17 cellular contexts compared by ENCODE assay signal in the genomic region with DNA sequence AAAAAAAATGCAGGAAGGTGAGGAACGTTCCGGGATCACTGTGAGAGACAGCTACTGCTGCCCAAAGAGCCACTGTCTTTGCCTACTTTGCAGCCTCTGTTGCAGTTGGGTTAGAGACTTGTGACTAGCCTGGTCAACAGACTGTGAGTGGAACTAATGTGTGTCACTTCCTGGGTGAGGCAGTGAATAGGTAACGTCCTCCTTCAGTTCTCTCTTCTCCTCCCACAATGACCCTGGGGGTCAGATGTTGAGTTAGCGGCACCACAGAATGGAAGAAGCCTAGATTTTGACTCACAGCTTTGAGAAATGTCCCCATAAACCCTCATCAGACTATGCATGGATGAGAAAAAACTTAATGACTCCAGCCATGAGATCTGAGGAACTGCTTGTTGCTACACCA. TPM values are rescaled to one million over a fixed set of nuclear protein-coding genes. Genes with fewer than 3 reads are reported as not detected.
A peak's percentile ranks its signal among the peaks of the same experiment; 100 is the strongest.
DNase-seq lines count a peak whose midpoint lies in the region; ATAC-seq and TF ChIP-seq lines count a peak whose summit lies in the region.
"Had no signal": no experiment of that assay in that cellular context is flagged by ENCODE, and none has a peak within 500 bp of the region (broad histone marks: within the 10 kb centered on the region; RNA-seq: fewer than 3 reads in every experiment).

No MANE protein-coding gene starts in this region.

- H3K79me2 ChIP-seq in ACC112 (ENCODE audit: control insufficient read depth, insufficient read depth, low read length, unreplicated experiment) = no peaks in the 10 kb centered on the region
- H3K79me2 ChIP-seq: hepatocyte had no signal

- no peak for ATAC-seq in HG02884 (IDR thresholded peaks at IDR 0.05; ENCODE audit: unreplicated experiment)
- ATAC-seq in body of pancreas = no peak
- ATAC-seq: activated T-cell treated with anti-CD3 and anti-CD28 coated beads, Interleukin-2, amount 50 U/mL, for 4 hours; naive thymus-derived CD8-positive, alpha-beta T cell had no signal

- peak overlapping the region; percentile 41 for H2AFZ ChIP-seq in ACC112 (ENCODE audit: low read length, unreplicated experiment)
- H2AFZ ChIP-seq: hepatocyte had no signal

- TF ChIP-seq CTCF in HL-60 (IDR thresholded peaks at IDR 0.05; ENCODE audit: insufficient read depth, low read length) (no peak), foreskin fibroblast (IDR thresholded peaks at IDR 0.05; ENCODE audit: low read depth, low read length) (no peak), body of pancreas (IDR thresholded peaks at IDR 0.05) (no peak)

- DNase-seq in HL-60 (ENCODE audit: low read depth in 1 of 2, low spot score in 1 of 2) (peak; percentile 19 to 41), SW 1271 (lab: John Stamatoyannopoulos, UW) (peak; percentile 6 to 16), foreskin fibroblast (peak; percentile 10 to 41), COLO668 (lab: John Stamatoyannopoulos, UW; ENCODE audit: unreplicated experiment) (no peak), HEK293T (ENCODE audit: extremely low spot score) (no peak), body of pancreas (no peak)
- DNase-seq: activated CD4-positive, alpha-beta T cell treated with anti-CD3 and anti-CD28 coated beads, Interleukin-2, amount 50 U/mL, for 1 hour; activated T-cell treated with anti-CD3 and anti-CD28 coated beads, Interleukin-2, amount 50 U/mL, for 4 hours; CD8-positive, alpha-beta memory T cell; left ventricle myocardium superior; naive thymus-derived CD8-positive, alpha-beta T cell; retina; SIG-M5; testis had no signal

- POLR2A ChIA-PET in HEK293T (lab: Yijun Ruan, JAX) = no interaction called here

- no peak for TF ChIP-seq POLR2A in body of pancreas (IDR thresholded peaks at IDR 0.05)

- 79 to 81% methylated on average over 3 to 4 of the region's 4 CpGs for WGBS in body of pancreas, 2 donors

- H3K27ac ChIP-seq in ACC112 (ENCODE audit: low read depth, low read length) (no peak overlapping the region), HL-60 (replicated peaks) (no peak overlapping the region), body of pancreas (no peak overlapping the region)
- H3K27ac ChIP-seq: hepatocyte, testis had no signal

- H3K36me3 ChIP-seq in ACC112 (ENCODE audit: insufficient read depth, low read length) = no peaks in the 10 kb centered on the region
- H3K36me3 ChIP-seq in body of pancreas (replicated peaks in 1 of 2; ENCODE audit: insufficient read depth in 1 of 2, low read depth in 2 of 2) = no peaks in the 10 kb centered on the region

- CTCF ChIA-PET in HEK293T (lab: Yijun Ruan, JAX) = no interaction called here

- intact Hi-C loops in body of pancreas (cut with DNase I) = no loop called here

- peaks cover 4% of the 10 kb centered on the region for H3K4me1 ChIP-seq in ACC112 (ENCODE audit: control insufficient read depth, insufficient read depth, low read length, unreplicated experiment)
- H3K4me1 ChIP-seq in body of pancreas = no peaks in the 10 kb centered on the region
- H3K4me1 ChIP-seq: testis had no signal

- H3K9me3 ChIP-seq in body of pancreas = no peaks in the 10 kb centered on the region
- H3K9me3 ChIP-seq: testis had no signal

- H3K4me3 ChIP-seq in ACC112 (ENCODE audit: low read depth, low read length) (no peak overlapping the region), HL-60 (replicated peaks; ENCODE audit: insufficient read depth, low read length) (no peak overlapping the region), foreskin fibroblast (ENCODE audit: low read depth in 1 of 2, low read length in 2 of 2) (no peak overlapping the region), body of pancreas (no peak overlapping the region)
- H3K4me3 ChIP-seq: hepatocyte, testis had no signal

- H3K27me3 ChIP-seq in ACC112 (ENCODE audit: insufficient read depth, low read length) (no peaks in the 10 kb centered on the region), HL-60 (ENCODE audit: insufficient read depth, poor library complexity, severe bottlenecking) (no peaks in the 10 kb centered on the region), body of pancreas (no peaks in the 10 kb centered on the region)
- H3K27me3 ChIP-seq: hepatocyte, testis had no signal

TF ChIP-seq in HEK293T, 16 proteins besides CTCF, POLR2A, EP300 and RAD21:
- TF ChIP-seq ZNF384 (IDR thresholded peaks at IDR 0.05) (no peak), SP1 (IDR thresholded peaks at IDR 0.05) (no peak), ARNT (IDR thresholded peaks at IDR 0.05) (no peak), SUZ12 (IDR thresholded peaks at IDR 0.05) (no peak), LEF1 (IDR thresholded peaks at IDR 0.05; ENCODE audit: borderline replicate concordance) (no peak), CTBP1 (IDR thresholded peaks at IDR 0.05; ENCODE audit: borderline replicate concordance) (no peak), L3MBTL2 (conservative IDR thresholded peaks at IDR 0.05) (no peak), NFRKB (IDR thresholded peaks at IDR 0.05) (no peak), BHLHE40 (IDR thresholded peaks at IDR 0.05; ENCODE audit: borderline replicate concordance) (no peak), HDGF (IDR thresholded peaks at IDR 0.05; ENCODE audit: borderline replicate concordance) (no peak), ELF4 (IDR thresholded peaks at IDR 0.05) (no peak), FOXM1 (IDR thresholded peaks at IDR 0.05; ENCODE audit: borderline replicate concordance) (no peak), TARDBP (IDR thresholded peaks at IDR 0.05) (no peak), FOXA1 (IDR thresholded peaks at IDR 0.05) (no peak), FOXK2 (IDR thresholded peaks at IDR 0.05) (no peak)
- TF ChIP-seq, protein P1, sequence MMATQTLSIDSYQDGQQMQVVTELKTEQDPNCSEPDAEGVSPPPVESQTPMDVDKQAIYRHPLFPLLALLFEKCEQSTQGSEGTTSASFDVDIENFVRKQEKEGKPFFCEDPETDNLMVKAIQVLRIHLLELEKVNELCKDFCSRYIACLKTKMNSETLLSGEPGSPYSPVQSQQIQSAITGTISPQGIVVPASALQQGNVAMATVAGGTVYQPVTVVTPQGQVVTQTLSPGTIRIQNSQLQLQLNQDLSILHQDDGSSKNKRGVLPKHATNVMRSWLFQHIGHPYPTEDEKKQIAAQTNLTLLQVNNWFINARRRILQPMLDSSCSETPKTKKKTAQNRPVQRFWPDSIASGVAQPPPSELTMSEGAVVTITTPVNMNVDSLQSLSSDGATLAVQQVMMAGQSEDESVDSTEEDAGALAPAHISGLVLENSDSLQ (IDR thresholded peaks at IDR 0.05) = no peak

RNA-seq across cellular contexts. Expression of a gene that starts 5.2 kb away (rescaled TPM):
- under 1 TPM; 0.33 to 0.52 TPM for total RNA-seq in body of pancreas

RNA-seq across cellular contexts. Expression of a gene that starts 24.4 kb away (rescaled TPM):
- total RNA-seq in body of pancreas = 10 to 100 TPM in 1 of 2 donors, 1 to 10 TPM in 1; 7.3 to 17.8 TPM

RNA-seq across cellular contexts. Expression of a gene that starts 36.2 kb away (rescaled TPM):
- 10 to 100 TPM; 15.6 to 15.8 TPM for total RNA-seq in body of pancreas

Comparison
In these comparisons a context has a peak if more than half of its experiments do, and no peak if none do; other contexts are left out.
1. DNase-seq: peak in HL-60 (2 of 2), SW 1271 (2 of 2) and foreskin fibroblast (2 of 2); none in COLO668 (single experiment), HEK293T (single experiment) and body of pancreas (0 of 4).